Comparison of ENCODE assay signal across 28 cellular contexts in genomic region chr19:42478765-42479307, GRCh38. TPM values are rescaled to one million over a fixed set of nuclear protein-coding genes. Genes with fewer than 3 reads are reported as not detected.
"Had no signal": no experiment of that assay in that cellular context is flagged by ENCODE, and none has a peak within 500 bp of the region (broad histone marks: within the 10 kb centered on the region; RNA-seq: fewer than 3 reads in every experiment).

No MANE protein-coding gene starts in this region.

- H3K27me3 Mint-ChIP-seq: effector memory CD8-positive, alpha-beta T cell; naive thymus-derived CD8-positive, alpha-beta T cell had no signal

- H3K27me3 ChIP-seq: gastrocnemius medialis, right atrium auricular region, tibial nerve, upper lobe of left lung had no signal

- ATAC-seq: effector memory CD8-positive, alpha-beta T cell; esophagus mucosa; gastrocnemius medialis; left lobe of liver; naive thymus-derived CD8-positive, alpha-beta T cell; sciatic nerve; stimulated activated effector memory CD8-positive, alpha-beta T cell treated with anti-CD3 and anti-CD28 coated beads, Interleukin-12 subunit alpha, Interleukin-12 subunit beta, amount 100 ng/mL, for 72 hours; stimulated activated naive CD8-positive, alpha-beta T cell treated with anti-CD3 and anti-CD28 coated beads, Interleukin-15, Interleukin-2, amounts not matched to agents 100 U/mL and 50 U/mL, for 24 hours had no signal

- H3K9me3 ChIP-seq: gastrocnemius medialis, prostate gland, right atrium auricular region, thoracic aorta, tibial nerve, upper lobe of left lung had no signal

- H3K4me1 ChIP-seq: gastrocnemius medialis, prostate gland, right atrium auricular region had no signal

- H3K36me3 ChIP-seq: gastrocnemius medialis, prostate gland, right atrium auricular region, thoracic aorta, tibial nerve, upper lobe of left lung had no signal

- H3K4me3 ChIP-seq: gastrocnemius medialis, prostate gland, right atrium auricular region, thoracic aorta, tibial nerve, upper lobe of left lung had no signal

- H3K27ac ChIP-seq: gastrocnemius medialis, prostate gland, right atrium auricular region, thoracic aorta, tibial nerve had no signal

- H3K9me3 Mint-ChIP-seq: effector memory CD8-positive, alpha-beta T cell; mesothelial cell of epicardium; naive thymus-derived CD8-positive, alpha-beta T cell; nephron progenitor cell; stimulated activated effector memory CD8-positive, alpha-beta T cell treated with anti-CD3 and anti-CD28 coated beads, Interleukin-12 subunit alpha, Interleukin-12 subunit beta, amount 100 ng/mL, for 72 hours had no signal

- H3K27ac Mint-ChIP-seq: effector memory CD8-positive, alpha-beta T cell; mesothelial cell of epicardium; nephron progenitor cell; stimulated activated effector memory CD8-positive, alpha-beta T cell treated with anti-CD3 and anti-CD28 coated beads, Interleukin-12 subunit alpha, Interleukin-12 subunit beta, amount 100 ng/mL, for 72 hours had no signal

- H3K4me3 Mint-ChIP-seq: effector memory CD8-positive, alpha-beta T cell; mesothelial cell of epicardium; naive thymus-derived CD8-positive, alpha-beta T cell; nephron progenitor cell; stimulated activated effector memory CD8-positive, alpha-beta T cell treated with anti-CD3 and anti-CD28 coated beads, Interleukin-12 subunit alpha, Interleukin-12 subunit beta, amount 100 ng/mL, for 72 hours had no signal

- H3K36me3 Mint-ChIP-seq: mesothelial cell of epicardium; naive thymus-derived CD8-positive, alpha-beta T cell; stimulated activated effector memory CD8-positive, alpha-beta T cell treated with anti-CD3 and anti-CD28 coated beads, Interleukin-12 subunit alpha, Interleukin-12 subunit beta, amount 100 ng/mL, for 72 hours had no signal

- DNase-seq: cortex of kidney; effector memory CD8-positive, alpha-beta T cell; foreskin fibroblast; gastrocnemius medialis; head of caudate nucleus; mesenchymal stem cell; naive thymus-derived CD8-positive, alpha-beta T cell; nephron progenitor cell; nucleus accumbens; stimulated activated CD4-positive, alpha-beta T cell treated with anti-CD3 and anti-CD28 coated beads, Interleukin-2, amount 100 ng/mL, for 24 hours; stimulated activated CD4-positive, alpha-beta T cell treated with anti-CD3 and anti-CD28 coated beads, Interleukin-4, amount 100 ng/mL, for 24 hours; stimulated activated naive CD8-positive, alpha-beta T cell treated with anti-CD3 and anti-CD28 coated beads, Interleukin-15, Interleukin-2, amounts not matched to agents 100 U/mL and 50 U/mL, for 24 hours; substantia nigra; upper lobe of left lung had no signal

RNA-seq across cellular contexts. Expression of gene CXCL17, which starts 36.1 kb away (rescaled TPM):
- total RNA-seq: dermis microvascular lymphatic vessel endothelial cell; gastrocnemius medialis; glomerular endothelial cell; left lobe of liver; lung microvascular endothelial cell; mesothelial cell of epicardium; naive thymus-derived CD8-positive, alpha-beta T cell; osteocyte; right atrium auricular region; tibial nerve had no signal
- polyA plus RNA-seq: keratinocyte; naive thymus-derived CD8-positive, alpha-beta T cell had no signal

RNA-seq across cellular contexts. Expression of gene CEACAM1, which starts 49.4 kb away (rescaled TPM):
- total RNA-seq: osteocyte had no signal
